ENCODE assay signal across 1 cellular context in the genomic region with DNA sequence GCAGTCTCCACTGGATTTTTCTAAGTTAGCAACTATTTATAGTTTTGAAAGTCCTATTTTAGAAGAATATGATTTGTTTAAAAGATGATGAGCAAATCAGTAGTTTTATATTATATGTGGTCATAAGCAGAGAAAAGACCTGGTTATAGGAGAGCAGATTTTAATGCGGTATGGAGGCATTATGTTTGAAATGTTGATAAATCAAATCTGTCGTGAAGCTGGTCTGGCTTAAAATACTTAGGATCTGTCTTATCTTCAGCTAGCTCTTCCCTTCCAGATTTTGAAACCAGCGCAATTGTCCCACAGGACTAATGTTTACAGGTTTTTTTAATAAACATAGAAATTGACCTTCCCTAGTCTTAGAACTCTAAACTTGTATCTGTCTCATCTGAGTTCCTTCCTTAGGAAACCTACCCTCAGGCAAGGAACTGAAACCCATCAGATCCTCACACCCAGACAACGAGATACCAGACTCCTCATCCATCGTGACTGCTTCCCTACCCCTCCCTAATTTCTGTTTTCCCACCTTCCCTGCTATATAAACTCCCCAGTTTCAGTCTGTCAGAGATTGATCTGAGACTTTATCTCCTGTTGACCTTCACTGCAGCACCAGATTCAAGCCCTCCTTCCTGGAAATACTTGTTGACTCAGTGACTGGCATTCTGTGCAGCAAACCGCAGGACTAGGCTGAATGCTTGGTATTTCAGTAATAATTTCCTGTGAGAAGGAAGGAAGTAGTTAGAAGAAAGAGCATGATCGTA.
TF ChIP-seq lines count a peak whose summit lies in the region.

No MANE protein-coding gene starts in this region.

TF ChIP-seq in HEK293, 187 proteins besides CTCF, POLR2A, EP300 and RAD21 (continued from another document):
- TF ChIP-seq IKZF3 (tag by site-specific recombination; IDR thresholded peaks at IDR 0.05) (no peak), SCRT2 (tag by site-specific recombination; IDR thresholded peaks at IDR 0.05) (peak; percentile 91), ZXDB (tag by site-specific recombination; IDR thresholded peaks at IDR 0.05) (no peak), HOXA7 (CRISPR knock-in tag; IDR thresholded peaks at IDR 0.05; ENCODE audit: borderline replicate concordance) (no peak), ZNF266 (tag by site-specific recombination; IDR thresholded peaks at IDR 0.05; ENCODE audit: low read depth) (no peak), BCL11B (tag by site-specific recombination; IDR thresholded peaks at IDR 0.05; ENCODE audit: low read depth) (no peak), ZNF473 (tag by site-specific recombination; IDR thresholded peaks at IDR 0.05) (no peak), KLF1 (tag by site-specific recombination; IDR thresholded peaks at IDR 0.05) (no peak), ZIC2 (tag by site-specific recombination; IDR thresholded peaks at IDR 0.05) (no peak), BCL6B (tag by site-specific recombination; IDR thresholded peaks at IDR 0.05) (no peak), ZNF530 (tag by site-specific recombination; IDR thresholded peaks at IDR 0.05; ENCODE audit: low read depth) (no peak), REST (tag by site-specific recombination; IDR thresholded peaks at IDR 0.05) (no peak), ZNF701 (tag by site-specific recombination; IDR thresholded peaks at IDR 0.05) (no peak), ZNF362 (tag by site-specific recombination; IDR thresholded peaks at IDR 0.05) (no peak), OVOL3 (tag by site-specific recombination; IDR thresholded peaks at IDR 0.05) (no peak), ZBTB48 (tag by site-specific recombination; IDR thresholded peaks at IDR 0.05) (no peak), ZNF544 (tag by site-specific recombination; IDR thresholded peaks at IDR 0.05) (no peak), ZNF223 (tag by site-specific recombination; IDR thresholded peaks at IDR 0.05) (no peak), ZNF404 (tag by site-specific recombination; IDR thresholded peaks at IDR 0.05) (no peak), ZNF561 (tag by site-specific recombination; IDR thresholded peaks at IDR 0.05; ENCODE audit: borderline replicate concordance) (no peak), ZNF324 (tag by site-specific recombination; IDR thresholded peaks at IDR 0.05) (no peak), ZNF354C (tag by site-specific recombination; IDR thresholded peaks at IDR 0.05; ENCODE audit: borderline replicate concordance, low read depth) (no peak), ZBTB17 (tag by site-specific recombination; IDR thresholded peaks at IDR 0.05) (peak; percentile 65), ZNF350 (tag by site-specific recombination; IDR thresholded peaks at IDR 0.05) (no peak), ZNF664 (tag by site-specific recombination; IDR thresholded peaks at IDR 0.05) (no peak), ZBTB21 (tag by site-specific recombination; IDR thresholded peaks at IDR 0.05) (no peak), WT1 (tag by site-specific recombination; IDR thresholded peaks at IDR 0.05) (0 out of 2 replicates have a peak, but pooled peaks have one; percentile 30), ZNF335 (tag by site-specific recombination; conservative IDR thresholded peaks at IDR 0.05) (no peak), ZNF280C (tag by site-specific recombination; IDR thresholded peaks at IDR 0.05) (no peak), SCRT1 (tag by site-specific recombination; IDR thresholded peaks at IDR 0.05; ENCODE audit: borderline replicate concordance) (peak; percentile 66; the same call in 1 of the 2 replicates), ZNF16 (tag by site-specific recombination; IDR thresholded peaks at IDR 0.05; ENCODE audit: low read depth) (no peak)
- TF ChIP-seq, protein P1, sequence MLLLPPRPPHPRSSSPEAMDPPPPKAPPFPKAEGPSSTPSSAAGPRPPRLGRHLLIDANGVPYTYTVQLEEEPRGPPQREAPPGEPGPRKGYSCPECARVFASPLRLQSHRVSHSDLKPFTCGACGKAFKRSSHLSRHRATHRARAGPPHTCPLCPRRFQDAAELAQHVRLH (tag by site-specific recombination; IDR thresholded peaks at IDR 0.05) = no peak
- TF ChIP-seq, protein P2, sequence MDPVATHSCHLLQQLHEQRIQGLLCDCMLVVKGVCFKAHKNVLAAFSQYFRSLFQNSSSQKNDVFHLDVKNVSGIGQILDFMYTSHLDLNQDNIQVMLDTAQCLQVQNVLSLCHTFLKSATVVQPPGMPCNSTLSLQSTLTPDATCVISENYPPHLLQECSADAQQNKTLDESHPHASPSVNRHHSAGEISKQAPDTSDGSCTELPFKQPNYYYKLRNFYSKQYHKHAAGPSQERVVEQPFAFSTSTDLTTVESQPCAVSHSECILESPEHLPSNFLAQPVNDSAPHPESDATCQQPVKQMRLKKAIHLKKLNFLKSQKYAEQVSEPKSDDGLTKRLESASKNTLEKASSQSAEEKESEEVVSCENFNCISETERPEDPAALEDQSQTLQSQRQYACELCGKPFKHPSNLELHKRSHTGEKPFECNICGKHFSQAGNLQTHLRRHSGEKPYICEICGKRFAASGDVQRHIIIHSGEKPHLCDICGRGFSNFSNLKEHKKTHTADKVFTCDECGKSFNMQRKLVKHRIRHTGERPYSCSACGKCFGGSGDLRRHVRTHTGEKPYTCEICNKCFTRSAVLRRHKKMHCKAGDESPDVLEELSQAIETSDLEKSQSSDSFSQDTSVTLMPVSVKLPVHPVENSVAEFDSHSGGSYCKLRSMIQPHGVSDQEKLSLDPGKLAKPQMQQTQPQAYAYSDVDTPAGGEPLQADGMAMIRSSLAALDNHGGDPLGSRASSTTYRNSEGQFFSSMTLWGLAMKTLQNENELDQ (tag by site-specific recombination; IDR thresholded peaks at IDR 0.05; ENCODE audit: low read depth) = no peak
- TF ChIP-seq, protein P3, sequence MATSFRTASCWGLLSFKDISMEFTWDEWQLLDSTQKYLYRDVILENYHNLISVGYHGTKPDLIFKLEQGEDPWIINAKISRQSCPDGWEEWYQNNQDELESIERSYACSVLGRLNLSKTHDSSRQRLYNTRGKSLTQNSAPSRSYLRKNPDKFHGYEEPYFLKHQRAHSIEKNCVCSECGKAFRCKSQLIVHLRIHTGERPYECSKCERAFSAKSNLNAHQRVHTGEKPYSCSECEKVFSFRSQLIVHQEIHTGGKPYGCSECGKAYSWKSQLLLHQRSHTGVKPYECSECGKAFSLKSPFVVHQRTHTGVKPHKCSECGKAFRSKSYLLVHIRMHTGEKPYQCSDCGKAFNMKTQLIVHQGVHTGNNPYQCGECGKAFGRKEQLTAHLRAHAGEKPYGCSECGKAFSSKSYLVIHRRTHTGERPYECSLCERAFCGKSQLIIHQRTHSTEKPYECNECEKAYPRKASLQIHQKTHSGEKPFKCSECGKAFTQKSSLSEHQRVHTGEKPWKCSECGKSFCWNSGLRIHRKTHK (tag by site-specific recombination; IDR thresholded peaks at IDR 0.05) = no peak
TF ChIP-seq in HEK293: peak in this region for 5.
